ENCODE assay signal across 31 cellular contexts in genomic region chr3:32643816-32644215, GRCh38.
"Had no signal": no experiment of that assay in that cellular context is flagged by ENCODE, and none has a peak within 500 bp of the region (broad histone marks: within the 10 kb centered on the region; RNA-seq: fewer than 3 reads in every experiment).

No MANE protein-coding gene starts in this region.

- H3K4me3 ChIP-seq: ovary, psoas muscle, skin epidermis, smooth muscle cell, spleen, suprapubic skin, testis, tibial artery, transverse colon, upper lobe of right lung, uterus had no signal

- H2AFZ ChIP-seq: parathyroid adenoma had no signal

- H3K9ac ChIP-seq: parathyroid adenoma had no signal

- H3K36me3 ChIP-seq: neutrophil, ovary, spleen, suprapubic skin, tibial artery, transverse colon, upper lobe of right lung, uterus had no signal

- H3K4me2 ChIP-seq: smooth muscle cell had no signal

- DNase-seq: naive thymus-derived CD4-positive, alpha-beta T cell; natural killer cell; occipital lobe; ovary; psoas muscle; right cardiac atrium; spleen; stimulated activated CD4-positive, alpha-beta T cell treated with anti-CD3 and anti-CD28 coated beads, Interleukin-12 subunit alpha, Interleukin-12 subunit beta, amount 100 ng/mL, for 4 hours; stimulated activated CD4-positive, alpha-beta T cell treated with anti-CD3 and anti-CD28 coated beads, Interleukin-1b, Interleukin-23, amount 100 ng/mL, for 48 hours; stimulated activated CD4-positive, alpha-beta T cell treated with anti-CD3 and anti-CD28 coated beads, Interleukin-4, amount 100 ng/mL, for 1 hour; stimulated activated CD4-positive, alpha-beta T cell treated with anti-CD3 and anti-CD28 coated beads, Interleukin-4, amount 100 ng/mL, for 4 hours; stimulated activated CD8-positive, alpha-beta memory T cell treated with anti-CD3 and anti-CD28 coated beads, Interleukin-4, amount 100 ng/mL, for 48 hours; stimulated activated naive CD4-positive, alpha-beta T cell; stimulated activated naive CD8-positive, alpha-beta T cell treated with anti-CD3 and anti-CD28 coated beads, Interleukin-15, amount 100 ng/mL, for 72 hours; stimulated activated naive CD8-positive, alpha-beta T cell treated with anti-CD3 and anti-CD28 coated beads, Interleukin-15, Interleukin-2, amounts not matched to agents 100 U/mL and 50 U/mL, for 24 hours; substantia nigra; testis; tibial artery; transverse colon; upper lobe of right lung; uterus had no signal

- H3K4me1 ChIP-seq: parathyroid adenoma, psoas muscle, spleen, suprapubic skin, testis, tibial artery, transverse colon, upper lobe of right lung, uterus had no signal

- H3K27me3 Mint-ChIP-seq: progenitor cell of endocrine pancreas; stimulated activated memory B cell treated with anti-CD40 and anti-IgM and Interleukin-4, amounts not matched to agents 10 μg/mL and 1 μg/mL and 100 μg/mL, for 72 hours; type B pancreatic cell had no signal

- H3K27ac ChIP-seq: neutrophil, ovary, parathyroid adenoma, psoas muscle, skin epidermis, spleen, suprapubic skin, testis, tibial artery, transverse colon, upper lobe of right lung, uterus had no signal

- H3K36me3 Mint-ChIP-seq: naive thymus-derived CD4-positive, alpha-beta T cell; natural killer cell; stimulated activated memory B cell treated with anti-CD40 and anti-IgM and Interleukin-4, amounts not matched to agents 10 μg/mL and 1 μg/mL and 100 μg/mL, for 72 hours; type B pancreatic cell had no signal

- ATAC-seq: naive thymus-derived CD4-positive, alpha-beta T cell; natural killer cell; psoas muscle; right cardiac atrium; sciatic nerve; stimulated activated memory B cell treated with anti-CD40 and anti-IgM and Interleukin-4, amounts not matched to agents 10 μg/mL and 1 μg/mL and 100 μg/mL, for 72 hours; stimulated activated naive CD8-positive, alpha-beta T cell treated with anti-CD3 and anti-CD28 coated beads, Interleukin-15, amount 100 ng/mL, for 72 hours; stimulated activated naive CD8-positive, alpha-beta T cell treated with anti-CD3 and anti-CD28 coated beads, Interleukin-15, Interleukin-2, amounts not matched to agents 100 U/mL and 50 U/mL, for 24 hours; upper lobe of right lung had no signal

- H3K4me3 Mint-ChIP-seq: naive thymus-derived CD4-positive, alpha-beta T cell; natural killer cell; nephron; stimulated activated memory B cell treated with anti-CD40 and anti-IgM and Interleukin-4, amounts not matched to agents 10 μg/mL and 1 μg/mL and 100 μg/mL, for 72 hours; stimulated activated naive CD8-positive, alpha-beta T cell treated with anti-CD3 and anti-CD28 coated beads, Interleukin-15, amount 100 ng/mL, for 72 hours; type B pancreatic cell had no signal

- H3K4me1 Mint-ChIP-seq: naive thymus-derived CD4-positive, alpha-beta T cell; natural killer cell; nephron; stimulated activated memory B cell treated with anti-CD40 and anti-IgM and Interleukin-4, amounts not matched to agents 10 μg/mL and 1 μg/mL and 100 μg/mL, for 72 hours; stimulated activated naive CD8-positive, alpha-beta T cell treated with anti-CD3 and anti-CD28 coated beads, Interleukin-15, amount 100 ng/mL, for 72 hours had no signal

- H3K9me3 ChIP-seq: neutrophil, ovary, psoas muscle, spleen, suprapubic skin, testis, tibial artery, transverse colon, upper lobe of right lung, uterus had no signal

- H3K9me3 Mint-ChIP-seq: naive thymus-derived CD4-positive, alpha-beta T cell; natural killer cell; nephron; stimulated activated memory B cell treated with anti-CD40 and anti-IgM and Interleukin-4, amounts not matched to agents 10 μg/mL and 1 μg/mL and 100 μg/mL, for 72 hours; stimulated activated naive CD8-positive, alpha-beta T cell treated with anti-CD3 and anti-CD28 coated beads, Interleukin-15, amount 100 ng/mL, for 72 hours; type B pancreatic cell had no signal

- H3K27me3 ChIP-seq: neutrophil, ovary, suprapubic skin, testis, tibial artery, upper lobe of right lung, uterus had no signal

- H3K27ac Mint-ChIP-seq: naive thymus-derived CD4-positive, alpha-beta T cell; natural killer cell; nephron; progenitor cell of endocrine pancreas; stimulated activated memory B cell treated with anti-CD40 and anti-IgM and Interleukin-4, amounts not matched to agents 10 μg/mL and 1 μg/mL and 100 μg/mL, for 72 hours; stimulated activated naive CD8-positive, alpha-beta T cell treated with anti-CD3 and anti-CD28 coated beads, Interleukin-15, amount 100 ng/mL, for 72 hours; type B pancreatic cell had no signal

- H3K79me2 ChIP-seq: parathyroid adenoma had no signal
